ENCODE assay signal across 20 cellular contexts in genomic region chr10:112215342-112215774, GRCh38. TPM values are rescaled to one million over a fixed set of nuclear protein-coding genes. Genes with fewer than 3 reads are reported as not detected.
DNase-seq lines count a peak whose midpoint lies in the region; ATAC-seq and TF ChIP-seq lines count a peak whose summit lies in the region.
"Had no signal": no experiment of that assay in that cellular context is flagged by ENCODE, and none has a peak within 500 bp of the region (broad histone marks: within the 10 kb centered on the region; RNA-seq: fewer than 3 reads in every experiment).

No MANE protein-coding gene starts in this region.

- DNase-seq in SHP77 treated with DMSO at 0.1 percent for 48 hours (lab: John Stamatoyannopoulos, UW) = peak; percentile 5
- no peak for DNase-seq in SHP77 (lab: John Stamatoyannopoulos, UW)
- DNase-seq in SK-N-SH = peak; percentile 70
- DNase-seq in right cardiac atrium = peak; percentile 36 to 58 (median 38)
- no peak for DNase-seq in stimulated activated naive B cell treated with anti-CD40 and anti-IgM and Interleukin-4, amounts not matched to agents 10 μg/mL and 1 μg/mL and 100 μg/mL, for 72 hours
- DNase-seq in ascending aorta (ENCODE audit: low spot score in 2 of 2) = no peak
- DNase-seq in HPDE6-E6E7 (ENCODE audit: extremely low spot score) = no peak
- no peak for DNase-seq in activated CD8-positive, alpha-beta memory T cell treated with anti-CD3 and anti-CD28 coated beads, Interleukin-2, amount 10 ng/mL, durations not matched to agents 7 days and 5 days
- DNase-seq: 8988T; activated CD4-positive, alpha-beta memory T cell treated with anti-CD3 and anti-CD28 coated beads for 36 hours; amygdala; CD4-positive, CD25-positive, alpha-beta regulatory T cell; DND-41; heart left ventricle; MG63; NCI-H2081; stimulated activated CD4-positive, alpha-beta T cell treated with anti-CD3 and anti-CD28 coated beads, Interleukin-15, amount 100 ng/mL, for 24 hours had no signal

- peaks cover 13 to 24% of the 10 kb centered on the region in 2 donors for H3K27me3 Mint-ChIP-seq in stimulated activated naive B cell treated with anti-CD40 and anti-IgM and Interleukin-4, amounts not matched to agents 10 μg/mL and 1 μg/mL and 100 μg/mL, for 72 hours
- peaks cover 7% of the 10 kb centered on the region for H3K27me3 Mint-ChIP-seq in activated CD8-positive, alpha-beta memory T cell treated with anti-CD3 and anti-CD28 coated beads, Interleukin-2, amount 10 ng/mL, durations not matched to agents 7 days and 5 days

- H3K27ac ChIP-seq in SK-N-SH (ENCODE audit: low read depth in 2 of 2, low read length in 1 of 2) (peak overlapping the region in 1 of 2 experiments; percentile 99; a peak in 2 of 4 replicates), right cardiac atrium (ENCODE audit: low read length) (no peak overlapping the region), ascending aorta (no peak overlapping the region)
- H3K27ac ChIP-seq: coronary artery, heart left ventricle, thoracic aorta had no signal

- H3K4me3 Mint-ChIP-seq in stimulated activated naive B cell treated with anti-CD40 and anti-IgM and Interleukin-4, amounts not matched to agents 10 μg/mL and 1 μg/mL and 100 μg/mL, for 72 hours = no peak overlapping the region
- no peak overlapping the region for H3K4me3 Mint-ChIP-seq in activated CD8-positive, alpha-beta memory T cell treated with anti-CD3 and anti-CD28 coated beads, Interleukin-2, amount 10 ng/mL, durations not matched to agents 7 days and 5 days
- H3K4me3 Mint-ChIP-seq: activated CD4-positive, alpha-beta memory T cell treated with anti-CD3 and anti-CD28 coated beads for 36 hours; activated T-helper 17 cell treated with anti-CD3 and anti-CD28 coated beads, Interleukin-2, amount 50 U/mL, for 72 hours; CD4-positive, CD25-positive, alpha-beta regulatory T cell had no signal

- intact Hi-C loops in right cardiac atrium (cut with DNase I) = no loop called here
- intact Hi-C loops in ascending aorta (cut with DNase I) = no loop called here

- WGBS in SK-N-SH (ENCODE audit: low lambda C conversion rate) = 14% methylated on average over 5 of the region's 8 CpGs
- 39% methylated on average over 8 of the region's 8 CpGs for WGBS in right cardiac atrium

- peaks cover 4% of the 10 kb centered on the region in 2 donors for H3K9me3 Mint-ChIP-seq in stimulated activated naive B cell treated with anti-CD40 and anti-IgM and Interleukin-4, amounts not matched to agents 10 μg/mL and 1 μg/mL and 100 μg/mL, for 72 hours
- peaks cover 3% of the 10 kb centered on the region for H3K9me3 Mint-ChIP-seq in activated CD8-positive, alpha-beta memory T cell treated with anti-CD3 and anti-CD28 coated beads, Interleukin-2, amount 10 ng/mL, durations not matched to agents 7 days and 5 days (ENCODE audit: low read depth)

- H2AFZ ChIP-seq in SK-N-SH (ENCODE audit: low read depth) = no peak overlapping the region

- TF ChIP-seq CTCF in SK-N-SH (IDR thresholded peaks at IDR 0.05) (no peak), ascending aorta (IDR thresholded peaks at IDR 0.05) (no peak)

- peak overlapping the region; percentile 47 for H3K27ac Mint-ChIP-seq in stimulated activated naive B cell treated with anti-CD40 and anti-IgM and Interleukin-4, amounts not matched to agents 10 μg/mL and 1 μg/mL and 100 μg/mL, for 72 hours
- no peak overlapping the region for H3K27ac Mint-ChIP-seq in activated CD8-positive, alpha-beta memory T cell treated with anti-CD3 and anti-CD28 coated beads, Interleukin-2, amount 10 ng/mL, durations not matched to agents 7 days and 5 days
- H3K27ac Mint-ChIP-seq: activated CD4-positive, alpha-beta memory T cell treated with anti-CD3 and anti-CD28 coated beads for 36 hours; activated T-helper 17 cell treated with anti-CD3 and anti-CD28 coated beads, Interleukin-2, amount 50 U/mL, for 72 hours; CD4-positive, CD25-positive, alpha-beta regulatory T cell had no signal

- CTCF ChIA-PET in SK-N-SH (lab: Yijun Ruan, JAX) = interaction anchor here (1.0 to 1.8 kb wide), 5 partner anchors 9 to 78 kb away, joined by 3 to 5 read pairs (median 4); no protein-coding TSS in a partner anchor
- CTCF ChIA-PET in activated CD8-positive, alpha-beta memory T cell treated with anti-CD3 and anti-CD28 coated beads, Interleukin-2, amount 10 ng/mL, durations not matched to agents 7 days and 5 days (lab: Charles Lee) = no interaction called here

- H3F3A ChIP-seq in SK-N-SH (replicated peaks; ENCODE audit: insufficient read depth) = no peaks in the 10 kb centered on the region

- H3K36me3 Mint-ChIP-seq in stimulated activated naive B cell treated with anti-CD40 and anti-IgM and Interleukin-4, amounts not matched to agents 10 μg/mL and 1 μg/mL and 100 μg/mL, for 72 hours = no peaks in the 10 kb centered on the region
- no peaks in the 10 kb centered on the region for H3K36me3 Mint-ChIP-seq in activated CD8-positive, alpha-beta memory T cell treated with anti-CD3 and anti-CD28 coated beads, Interleukin-2, amount 10 ng/mL, durations not matched to agents 7 days and 5 days
- H3K36me3 Mint-ChIP-seq: activated CD4-positive, alpha-beta memory T cell treated with anti-CD3 and anti-CD28 coated beads for 36 hours; CD4-positive, CD25-positive, alpha-beta regulatory T cell had no signal

- no peaks in the 10 kb centered on the region for H3K27me3 ChIP-seq in SK-N-SH (ENCODE audit: insufficient read depth)
- no peaks in the 10 kb centered on the region for H3K27me3 ChIP-seq in right cardiac atrium (ENCODE audit: control insufficient read depth, insufficient read depth)
- no peaks in the 10 kb centered on the region for H3K27me3 ChIP-seq in ascending aorta
- H3K27me3 ChIP-seq: MG63 had no signal

- H3K9me3 ChIP-seq in SK-N-SH (no peaks in the 10 kb centered on the region), right cardiac atrium (ENCODE audit: control insufficient read depth, low read length) (no peaks in the 10 kb centered on the region), ascending aorta (no peaks in the 10 kb centered on the region)
- H3K9me3 ChIP-seq: thoracic aorta had no signal

- no peaks in the 10 kb centered on the region for H4K20me1 ChIP-seq in SK-N-SH (ENCODE audit: insufficient read depth)

- H3K4me3 ChIP-seq in SK-N-SH (ENCODE audit: low read depth in 2 of 2, low read length in 1 of 2) (peak overlapping the region in 1 of 2 experiments; percentile 34; a peak in 2 of 4 replicates), right cardiac atrium (ENCODE audit: low read length) (peak overlapping the region; percentile 21), ascending aorta (peak overlapping the region in 1 of 2 donors; percentile 12)
- H3K4me3 ChIP-seq: coronary artery, heart left ventricle, MG63, thoracic aorta had no signal

- TF ChIP-seq RAD21 in SK-N-SH (IDR thresholded peaks at IDR 0.05; ENCODE audit: low read length) = peak; percentile 21

- peak in 1 of 2 experiments; percentile 66; a peak in 2 of 4 replicates for TF ChIP-seq EP300 in SK-N-SH (IDR thresholded peaks at IDR 0.05; ENCODE audit: borderline replicate concordance in 1 of 2, low read depth in 1 of 2, low read length in 1 of 2)

- H3K36me3 ChIP-seq in SK-N-SH (replicated peaks in 1 of 2; ENCODE audit: control insufficient read depth in 1 of 2, insufficient read depth in 2 of 2, low read length in 1 of 2) (no peaks in the 10 kb centered on the region), ascending aorta (no peaks in the 10 kb centered on the region)
- H3K36me3 ChIP-seq: heart left ventricle, MG63, thoracic aorta had no signal

- POLR2A ChIA-PET in SK-N-SH (lab: Yijun Ruan, JAX) = interaction anchor here (1.0 to 2.4 kb wide), 3 partner anchors 11 to 32 kb away, joined by 3 to 8 read pairs (median 6); partner anchors contain the start of gene GPAM

- no peak overlapping the region for H3K4me2 ChIP-seq in SK-N-SH

- H3K4me1 ChIP-seq in SK-N-SH (ENCODE audit: control insufficient read depth in 1 of 2, insufficient read depth in 2 of 2, low read depth in 1 of 2, low read length in 1 of 2) (peaks cover 0 to 51% of the 10 kb centered on the region in 2 experiments; a peak in 2 of 4 replicates), right cardiac atrium (ENCODE audit: control insufficient read depth, insufficient read depth, low read length) (no peaks in the 10 kb centered on the region), ascending aorta (no peaks in the 10 kb centered on the region)

- no peaks in the 10 kb centered on the region for H3K9me2 ChIP-seq in SK-N-SH

- peaks cover 0 to 6% of the 10 kb centered on the region in 2 donors for H3K4me1 Mint-ChIP-seq in stimulated activated naive B cell treated with anti-CD40 and anti-IgM and Interleukin-4, amounts not matched to agents 10 μg/mL and 1 μg/mL and 100 μg/mL, for 72 hours
- H3K4me1 Mint-ChIP-seq in activated CD8-positive, alpha-beta memory T cell treated with anti-CD3 and anti-CD28 coated beads, Interleukin-2, amount 10 ng/mL, durations not matched to agents 7 days and 5 days = peaks cover 2% of the 10 kb centered on the region
- H3K4me1 Mint-ChIP-seq: activated T-helper 17 cell treated with anti-CD3 and anti-CD28 coated beads, Interleukin-2, amount 50 U/mL, for 72 hours; CD4-positive, CD25-positive, alpha-beta regulatory T cell had no signal

- no peak overlapping the region for H3K9ac ChIP-seq in SK-N-SH

- no peaks in the 10 kb centered on the region for H3K79me2 ChIP-seq in SK-N-SH (ENCODE audit: insufficient read depth)

- peak; percentile 49 to 67 for ATAC-seq in right cardiac atrium
- ATAC-seq in stimulated activated naive B cell treated with anti-CD40 and anti-IgM and Interleukin-4, amounts not matched to agents 10 μg/mL and 1 μg/mL and 100 μg/mL, for 72 hours (replicated peaks) = no peak
- ATAC-seq in activated CD8-positive, alpha-beta memory T cell treated with anti-CD3 and anti-CD28 coated beads, Interleukin-2, amount 10 ng/mL, durations not matched to agents 7 days and 5 days = no peak
- ATAC-seq: activated T-helper 17 cell treated with anti-CD3 and anti-CD28 coated beads, Interleukin-2, amount 50 U/mL, for 72 hours had no signal

TF ChIP-seq in SK-N-SH, 30 proteins besides CTCF, POLR2A, EP300 and RAD21 (continues in another document):
- TF ChIP-seq PBX3 (IDR thresholded peaks at IDR 0.05) (no peak), RFX5 (IDR thresholded peaks at IDR 0.05; ENCODE audit: low read length) (peak; percentile 30; the same call in 1 of the 2 replicates)

RNA-seq across cellular contexts. Expression of gene GPAM, which starts 31.8 kb away (rescaled TPM):
- polyA plus RNA-seq in SK-N-SH (2012; rRNA removed) (2.1 and 3.9 TPM in 2 replicates), right cardiac atrium (15.8 TPM)
- polyA plus RNA-seq in SK-N-SH (2012; cell fraction: cytosol; rRNA removed) = 3.4 and 3.9 TPM in 2 replicates
- 2.2 and 4.1 TPM in 2 replicates for polyA plus RNA-seq in SK-N-SH (2012; cell fraction: nucleus; rRNA removed)
- total RNA-seq in right cardiac atrium (10 to 100 TPM; 15.1 to 31.1 (median 17.0) TPM), ascending aorta (3.2 TPM)
- total RNA-seq in activated CD8-positive, alpha-beta memory T cell treated with anti-CD3 and anti-CD28 coated beads, Interleukin-2, amount 10 ng/mL, durations not matched to agents 7 days and 5 days = 1 to 10 TPM; 5.1 to 9.8 TPM

Comparison
In these comparisons a context has a peak if more than half of its experiments do, and no peak if none do; other contexts are left out.
1. DNase-seq: peak in SHP77 treated with DMSO at 0.1 percent for 48 hours (single experiment), SK-N-SH (single experiment) and right cardiac atrium (3 of 3); none in SHP77 (0 of 2), stimulated activated naive B cell treated with anti-CD40 and anti-IgM and Interleukin-4, amounts not matched to agents 10 μg/mL and 1 μg/mL and 100 μg/mL, for 72 hours (single experiment), ascending aorta (0 of 2), HPDE6-E6E7 (single experiment) and activated CD8-positive, alpha-beta memory T cell treated with anti-CD3 and anti-CD28 coated beads, Interleukin-2, amount 10 ng/mL, durations not matched to agents 7 days and 5 days (single experiment).
2. ATAC-seq: peak in right cardiac atrium (2 of 2); none in stimulated activated naive B cell treated with anti-CD40 and anti-IgM and Interleukin-4, amounts not matched to agents 10 μg/mL and 1 μg/mL and 100 μg/mL, for 72 hours (0 of 2) and activated CD8-positive, alpha-beta memory T cell treated with anti-CD3 and anti-CD28 coated beads, Interleukin-2, amount 10 ng/mL, durations not matched to agents 7 days and 5 days (single experiment).